ENCODE assay signal across 9 cellular contexts in the genomic region with DNA sequence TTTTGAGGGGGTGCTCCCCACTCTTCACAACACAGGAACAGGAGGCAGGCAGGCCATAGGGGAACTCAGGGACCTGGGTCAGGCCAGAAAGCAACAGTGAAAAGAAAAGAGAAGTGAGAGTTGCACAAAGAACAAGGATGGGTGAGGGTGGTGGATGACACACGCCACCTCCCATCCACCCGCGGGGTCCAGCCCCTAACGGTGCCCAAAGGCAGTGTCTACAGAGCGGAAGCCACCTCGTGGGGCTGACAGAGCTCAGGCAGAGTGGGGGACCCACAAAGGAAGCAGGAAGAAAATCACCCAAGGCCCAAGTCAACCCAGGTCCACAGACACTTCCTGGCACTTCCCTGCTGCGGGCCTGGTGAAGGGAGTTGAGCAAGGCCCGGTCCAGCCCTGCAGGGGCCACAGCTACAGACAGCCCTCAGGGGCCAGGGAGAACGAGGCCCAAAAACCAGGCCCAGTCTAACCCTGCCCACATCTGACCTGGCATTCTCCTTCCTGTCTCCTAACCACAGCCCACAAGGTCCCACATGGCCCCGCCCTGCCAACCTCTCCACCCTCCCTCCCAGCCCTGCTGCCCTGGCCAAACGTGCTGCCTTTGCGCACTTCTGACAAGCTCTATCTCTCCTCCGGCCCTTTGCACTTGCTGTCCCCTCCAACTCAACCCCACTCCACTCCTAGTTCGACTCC. TPM values are rescaled to one million over a fixed set of nuclear protein-coding genes. Genes with fewer than 3 reads are reported as not detected.
DNase-seq lines count a peak whose midpoint lies in the region; ATAC-seq and TF ChIP-seq lines count a peak whose summit lies in the region.
"Had no signal": no experiment of that assay in that cellular context is flagged by ENCODE, and none has a peak within 500 bp of the region (broad histone marks: within the 10 kb centered on the region; RNA-seq: fewer than 3 reads in every experiment).

No MANE protein-coding gene starts in this region.

- H3K4me1 ChIP-seq in OCI-LY3 (ENCODE audit: low read length) (peaks cover 55% of the 10 kb centered on the region), thymus (ENCODE audit: control insufficient read depth, insufficient read depth, low read length) (peaks cover 43% of the 10 kb centered on the region), esophagus muscularis mucosa (peaks cover 2 to 5% (median 4%) of the 10 kb centered on the region in 4 donors)

- H3K36me3 ChIP-seq in OCI-LY3 (replicated peaks; ENCODE audit: low read depth, low read length) = peaks cover 39% of the 10 kb centered on the region
- H3K36me3 ChIP-seq in thymus (ENCODE audit: control insufficient read depth, insufficient read depth) = peaks cover 6% of the 10 kb centered on the region
- no peaks in the 10 kb centered on the region for H3K36me3 ChIP-seq in esophagus muscularis mucosa

- intact Hi-C loops in esophagus muscularis mucosa (cut with DNase I) = no loop called here

- H3K9ac ChIP-seq in OCI-LY3 (ENCODE audit: low read length) = peak overlapping the region; percentile 96

- H3K27ac ChIP-seq in OCI-LY3 (ENCODE audit: low read length) (peak overlapping the region; percentile 95), thymus (ENCODE audit: low read depth) (peak overlapping the region; percentile 92), esophagus muscularis mucosa (replicated peaks in 1 of 4) (peak overlapping the region in 1 of 4 donors; percentile 8)

- H3K79me2 ChIP-seq in OCI-LY3 (ENCODE audit: low read length) = peaks cover 99% of the 10 kb centered on the region

- H4K20me1 ChIP-seq in OCI-LY3 (ENCODE audit: insufficient read depth, low read length) = peaks cover 68% of the 10 kb centered on the region

- H3K4me3 ChIP-seq in OCI-LY3 (ENCODE audit: low read length) (peak overlapping the region; percentile 89), thymus (ENCODE audit: low read length) (peak overlapping the region; percentile 2), esophagus muscularis mucosa (no peak overlapping the region)
- H3K4me3 ChIP-seq: body of pancreas had no signal

- TF ChIP-seq POLR2A in esophagus muscularis mucosa (IDR thresholded peaks at IDR 0.05; ENCODE audit: low read depth) = no peak

- no peaks in the 10 kb centered on the region for H3K9me3 ChIP-seq in OCI-LY3 (ENCODE audit: insufficient read depth, low read length)
- H3K9me3 ChIP-seq in thymus (ENCODE audit: control insufficient read depth) = no peaks in the 10 kb centered on the region
- no peaks in the 10 kb centered on the region for H3K9me3 ChIP-seq in esophagus muscularis mucosa
- H3K9me3 ChIP-seq: body of pancreas had no signal

- no peak for TF ChIP-seq EP300 in esophagus muscularis mucosa (IDR thresholded peaks at IDR 0.05)

- peak; percentile 89 for ATAC-seq in GM18861 (IDR thresholded peaks at IDR 0.05; ENCODE audit: unreplicated experiment)
- peak; percentile 91 for ATAC-seq in HG02852 (IDR thresholded peaks at IDR 0.05; ENCODE audit: unreplicated experiment)
- ATAC-seq: body of pancreas had no signal

- TF ChIP-seq CTCF in OCI-LY3 (IDR thresholded peaks at IDR 0.05; ENCODE audit: low read depth, low read length) (no peak), esophagus muscularis mucosa (IDR thresholded peaks at IDR 0.05) (no peak)

- H3K27me3 ChIP-seq in OCI-LY3 (ENCODE audit: low read depth, low read length) (no peaks in the 10 kb centered on the region), thymus (ENCODE audit: control insufficient read depth, insufficient read depth) (no peaks in the 10 kb centered on the region), esophagus muscularis mucosa (no peaks in the 10 kb centered on the region)
- H3K27me3 ChIP-seq: body of pancreas had no signal

- H3K4me2 ChIP-seq in OCI-LY3 (ENCODE audit: low read length) = peak overlapping the region; percentile 99

- peak; percentile 39 to 44 for DNase-seq in activated T-helper 1 cell treated with anti-CD3 and anti-CD28 coated beads, Interleukin-2, amount 50 U/mL, for 16 hours (ENCODE audit: low read depth in 1 of 2, low spot score in 1 of 2)
- DNase-seq in medulla oblongata (ENCODE audit: extremely low spot score) = peak; percentile 70
- DNase-seq in HuH-7.5 (ENCODE audit: low spot score) = no peak
- no peak for DNase-seq in esophagus muscularis mucosa (ENCODE audit: extremely low spot score)

- no peak overlapping the region for H2AFZ ChIP-seq in OCI-LY3 (ENCODE audit: low read depth, low read length)

- 7% methylated on average over 14 of the region's 14 CpGs for WGBS in thymus
- WGBS in esophagus muscularis mucosa = 72% methylated on average over 13 of the region's 14 CpGs

RNA-seq across cellular contexts. Expression of a gene that starts 5.9 kb away (rescaled TPM):
- polyA plus RNA-seq in thymus = 22.9 TPM
- 1 to 10 TPM; 2.5 to 5.2 (median 4.2) TPM for total RNA-seq in esophagus muscularis mucosa

Comparison
In these comparisons a context has a peak if more than half of its experiments do, and no peak if none do; other contexts are left out.
1. H3K4me3 ChIP-seq: peak in OCI-LY3 (single experiment) and thymus (single experiment); none in esophagus muscularis mucosa (0 of 4).
2. DNase-seq: peak in activated T-helper 1 cell treated with anti-CD3 and anti-CD28 coated beads, Interleukin-2, amount 50 U/mL, for 16 hours (2 of 2) and medulla oblongata (single experiment); none in HuH-7.5 (single experiment) and esophagus muscularis mucosa (single experiment).